9 cellular contexts compared by ENCODE assay signal in genomic region chr7:107588529-107589130, GRCh38.
"Had no signal": no experiment of that assay in that cellular context is flagged by ENCODE, and none has a peak within 500 bp of the region (broad histone marks: within the 10 kb centered on the region; RNA-seq: fewer than 3 reads in every experiment).

No MANE protein-coding gene starts in this region.

- H3K4me1 ChIP-seq: HAP-1 had no signal

- H3K36me3 ChIP-seq: HAP-1 had no signal

- H3K4me3 ChIP-seq: GM23248, HAP-1 had no signal

- H3K9ac ChIP-seq: GM23248 had no signal

- H2AFZ ChIP-seq: GM23248 had no signal

- H3K27ac ChIP-seq: GM23248, HL-60 had no signal

- DNase-seq: GM23248, GOT3, H7, HFFc6, IMR-90, KBM-7 had no signal

- H3K9me3 ChIP-seq: HAP-1 had no signal

- ATAC-seq: HCT116 had no signal
